In genomic region chr14:104137297-104138097, GRCh38 we compare ENCODE assay signal across 1 cellular context.
TF ChIP-seq lines count a peak whose summit lies in the region.

No MANE protein-coding gene starts in this region.

TF ChIP-seq in A549, 52 proteins besides CTCF, POLR2A, EP300 and RAD21 (continued from another document):
- no peak for TF ChIP-seq REST (IDR thresholded peaks at IDR 0.05)
- TF ChIP-seq MYC (IDR thresholded peaks at IDR 0.05; ENCODE audit: borderline replicate concordance, low read length), result no peak
- no peak for TF ChIP-seq FOSB (CRISPR knock-in tag; IDR thresholded peaks at IDR 0.05)
- TF ChIP-seq CHD4 (IDR thresholded peaks at IDR 0.05; ENCODE audit: borderline replicate concordance), result no peak
- peak; percentile 54; the same call in 1 of the 2 replicates for TF ChIP-seq ESRRA (IDR thresholded peaks at IDR 0.05; ENCODE audit: borderline replicate concordance, low read length)
- no peak for TF ChIP-seq FOSL2 (IDR thresholded peaks at IDR 0.05)
- no peak for TF ChIP-seq FOSL2 (CRISPR knock-in tag; IDR thresholded peaks at IDR 0.05)
